In the genomic region with DNA sequence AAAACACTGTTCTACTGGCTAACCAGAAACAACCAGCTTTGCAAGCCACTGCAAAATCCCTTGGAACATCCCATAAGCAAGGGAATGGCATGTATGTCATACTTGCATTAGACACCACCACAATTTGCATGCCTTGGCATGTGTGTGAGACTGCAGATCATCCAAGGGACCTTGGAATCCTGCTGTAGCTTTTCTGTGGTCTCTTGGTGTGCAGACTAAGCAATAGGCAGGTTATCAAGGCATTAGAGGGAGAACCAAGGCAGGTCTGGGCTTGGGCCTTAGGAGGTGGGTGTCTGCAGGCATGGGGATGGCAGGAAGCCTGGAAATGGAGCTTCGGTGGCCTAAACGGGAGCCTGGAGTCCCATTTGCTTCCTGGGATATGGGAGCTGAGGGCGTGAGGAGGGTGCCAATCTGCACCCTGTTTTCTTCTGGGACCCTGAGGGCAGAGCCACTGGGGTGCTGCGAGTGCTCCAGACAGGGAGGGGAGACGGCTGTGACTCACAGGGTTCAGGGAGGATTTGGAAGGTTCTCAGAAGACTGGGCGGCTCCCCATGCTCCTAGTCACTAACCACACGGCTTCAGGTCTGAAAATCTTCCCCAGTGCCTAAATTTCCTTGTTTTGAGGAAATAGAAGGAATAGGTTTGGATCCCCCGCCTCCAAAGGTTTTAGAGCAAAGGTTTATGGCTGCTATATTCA, we compare ENCODE assay signal across 27 cellular contexts. TPM values are rescaled to one million over a fixed set of nuclear protein-coding genes. Genes with fewer than 3 reads are reported as not detected.
"Had no signal": no experiment of that assay in that cellular context is flagged by ENCODE, and none has a peak within 500 bp of the region (broad histone marks: within the 10 kb centered on the region; RNA-seq: fewer than 3 reads in every experiment).

No MANE protein-coding gene starts in this region.

- H3K4me3 ChIP-seq: colonic mucosa, left ventricle myocardium inferior, thoracic aorta, upper lobe of left lung had no signal

- H3K9me3 Mint-ChIP-seq: activated naive CD4-positive, alpha-beta T cell treated with anti-CD3 and anti-CD28 coated beads, Interleukin-2, amount 50 U/mL, for 72 hours; central memory CD8-positive, alpha-beta T cell; nephron progenitor cell had no signal

- H3K27ac Mint-ChIP-seq: activated CD8-positive, alpha-beta T cell treated with anti-CD3 and anti-CD28 coated beads, Interleukin-2, amount 10 ng/mL, durations not matched to agents 7 days and 5 days; activated naive CD4-positive, alpha-beta T cell treated with anti-CD3 and anti-CD28 coated beads, Interleukin-2, amount 50 U/mL, for 72 hours; brain; nephron progenitor cell had no signal

- ATAC-seq: activated CD8-positive, alpha-beta T cell treated with anti-CD3 and anti-CD28 coated beads, Interleukin-2, amount 10 ng/mL, durations not matched to agents 7 days and 5 days; activated naive CD4-positive, alpha-beta T cell treated with anti-CD3 and anti-CD28 coated beads, Interleukin-2, amount 50 U/mL, for 72 hours; sciatic nerve had no signal

- H3K4me3 Mint-ChIP-seq: activated CD8-positive, alpha-beta T cell treated with anti-CD3 and anti-CD28 coated beads, Interleukin-2, amount 10 ng/mL, durations not matched to agents 7 days and 5 days; brain; central memory CD8-positive, alpha-beta T cell; nephron progenitor cell had no signal

- H3K36me3 ChIP-seq: colonic mucosa, left ventricle myocardium inferior, thoracic aorta, upper lobe of left lung, WERI-Rb-1 had no signal

- FAIRE-seq: frontal cortex, TTC549 had no signal

- H3K9me3 ChIP-seq: colonic mucosa, left ventricle myocardium inferior, thoracic aorta, upper lobe of left lung had no signal

- H3K4me1 Mint-ChIP-seq: central memory CD8-positive, alpha-beta T cell; nephron progenitor cell had no signal

- H3K27me3 ChIP-seq: colonic mucosa, upper lobe of left lung had no signal

- H3K36me3 Mint-ChIP-seq: activated naive CD4-positive, alpha-beta T cell treated with anti-CD3 and anti-CD28 coated beads, Interleukin-2, amount 50 U/mL, for 72 hours; brain had no signal

- H3K4me1 ChIP-seq: colonic mucosa had no signal

- H3K27ac ChIP-seq: colonic mucosa, left ventricle myocardium inferior, thoracic aorta, WERI-Rb-1 had no signal

- DNase-seq: activated CD4-positive, alpha-beta T cell treated with anti-CD3 and anti-CD28 coated beads for 1 hour; activated CD4-positive, alpha-beta T cell treated with anti-CD3 and anti-CD28 coated beads, Interleukin-2, amount 50 U/mL, for 1 hour; activated CD8-positive, alpha-beta T cell treated with anti-CD3 and anti-CD28 coated beads, Interleukin-2, amount 10 ng/mL, durations not matched to agents 7 days and 5 days; activated gamma-delta T cell treated with Interleukin-2 at 50 U/mL for 16 hours; activated T-cell treated with anti-CD3 and anti-CD28 coated beads, Interleukin-2, amount 50 U/mL, for 1 hour; aorta; colonic mucosa; glutamatergic neuron; hippocampal formation; left ventricle myocardium inferior; nephron progenitor cell; occipital lobe; posterior cingulate gyrus; stimulated activated CD4-positive, alpha-beta T cell treated with anti-CD3 and anti-CD28 coated beads, Interleukin-4, amount 100 ng/mL, for 1 hour; stimulated activated naive CD4-positive, alpha-beta T cell; T-helper 1 cell; upper lobe of left lung; WERI-Rb-1 had no signal

RNA-seq across cellular contexts. Expression of gene FAM20A, which starts 36.6 kb away (rescaled TPM):
- total RNA-seq: activated CD8-positive, alpha-beta T cell treated with anti-CD3 and anti-CD28 coated beads, Interleukin-2, amount 10 ng/mL, durations not matched to agents 7 days and 5 days; activated naive CD4-positive, alpha-beta T cell treated with anti-CD3 and anti-CD28 coated beads, Interleukin-2, amount 50 U/mL, for 72 hours; epithelial cell of proximal tubule; lung microvascular endothelial cell had no signal
